Comparison of ENCODE assay signal across 12 cellular contexts in the genomic region with DNA sequence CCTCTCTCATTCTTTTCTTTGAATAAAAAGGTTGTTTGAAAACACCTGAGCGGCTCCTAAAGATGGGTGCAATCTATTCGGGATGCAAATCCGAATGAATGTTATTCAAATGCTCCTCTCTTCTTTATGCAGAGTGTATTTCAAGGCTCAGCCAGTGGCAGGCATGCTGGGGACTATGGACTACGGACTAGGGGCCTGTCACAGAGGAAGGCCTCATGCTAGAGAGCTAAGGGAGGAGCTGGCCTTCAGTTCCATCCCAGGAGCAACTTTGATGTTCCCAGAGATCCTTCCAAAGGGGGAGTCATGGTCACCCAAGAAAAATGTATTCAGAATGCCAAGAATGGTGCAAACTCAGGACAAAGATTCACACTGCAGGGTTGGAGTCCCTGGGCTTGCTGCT.
A peak's percentile ranks its signal among the peaks of the same experiment; 100 is the strongest.
DNase-seq lines count a peak whose midpoint lies in the region; ATAC-seq and TF ChIP-seq lines count a peak whose summit lies in the region.
"Had no signal": no experiment of that assay in that cellular context is flagged by ENCODE, and none has a peak within 500 bp of the region (broad histone marks: within the 10 kb centered on the region; RNA-seq: fewer than 3 reads in every experiment).

No MANE protein-coding gene starts in this region.

- TF ChIP-seq CTCF in MM.1S (IDR thresholded peaks at IDR 0.05; ENCODE audit: low read length) = no peak

- H2AFZ ChIP-seq in MM.1S (ENCODE audit: low read length) = peak overlapping the region; percentile 38; the same call in 1 of the 2 replicates
- H2AFZ ChIP-seq: parathyroid adenoma had no signal

- H3K4me2 ChIP-seq in MM.1S (ENCODE audit: low read depth, low read length) = peak overlapping the region; percentile 56

- H3K4me3 ChIP-seq in MM.1S (ENCODE audit: low read length) = no peak overlapping the region
- H3K4me3 ChIP-seq: SK-N-MC had no signal

- H3K27ac ChIP-seq in MM.1S (ENCODE audit: low read length) = peak overlapping the region; percentile 80; the same call in 1 of the 2 replicates
- H3K27ac ChIP-seq: SK-N-MC had no signal

- H3K27me3 Mint-ChIP-seq in T-helper 2 cell treated with Interferon-gamma antibody and Interleukin-4, amounts not matched to agents 5 μg/mL and 100 μg/mL, for 36 hours (ENCODE audit: low read depth) = no peaks in the 10 kb centered on the region
- H3K27me3 Mint-ChIP-seq in central memory CD8-positive, alpha-beta T cell = no peaks in the 10 kb centered on the region
- H3K27me3 Mint-ChIP-seq in stimulated activated memory B cell treated with anti-CD40 and anti-IgM and Interleukin-4, amounts not matched to agents 10 μg/mL and 1 μg/mL and 100 μg/mL, for 72 hours = no peaks in the 10 kb centered on the region

- ATAC-seq in central memory CD8-positive, alpha-beta T cell (replicated peaks; ENCODE audit: extremely low read depth, poor library complexity, severe bottlenecking) = no peak
- no peak for ATAC-seq in stimulated activated memory B cell treated with anti-CD40 and anti-IgM and Interleukin-4, amounts not matched to agents 10 μg/mL and 1 μg/mL and 100 μg/mL, for 72 hours

- no peaks in the 10 kb centered on the region for H3K9me3 Mint-ChIP-seq in T-helper 2 cell treated with Interferon-gamma antibody and Interleukin-4, amounts not matched to agents 5 μg/mL and 100 μg/mL, for 36 hours
- H3K9me3 Mint-ChIP-seq in central memory CD8-positive, alpha-beta T cell = no peaks in the 10 kb centered on the region
- H3K9me3 Mint-ChIP-seq in stimulated activated memory B cell treated with anti-CD40 and anti-IgM and Interleukin-4, amounts not matched to agents 10 μg/mL and 1 μg/mL and 100 μg/mL, for 72 hours = no peaks in the 10 kb centered on the region

- no peaks in the 10 kb centered on the region for H3K9me3 ChIP-seq in MM.1S (replicated peaks; ENCODE audit: insufficient read depth, low read length)

- H3K36me3 ChIP-seq in MM.1S (replicated peaks; ENCODE audit: insufficient read depth, low read length) = no peaks in the 10 kb centered on the region

- peak overlapping the region; percentile 75 for H3K27ac Mint-ChIP-seq in T-helper 2 cell treated with Interferon-gamma antibody and Interleukin-4, amounts not matched to agents 5 μg/mL and 100 μg/mL, for 36 hours
- peak overlapping the region; percentile 87 for H3K27ac Mint-ChIP-seq in central memory CD8-positive, alpha-beta T cell (ENCODE audit: low read depth)
- H3K27ac Mint-ChIP-seq in stimulated activated memory B cell treated with anti-CD40 and anti-IgM and Interleukin-4, amounts not matched to agents 10 μg/mL and 1 μg/mL and 100 μg/mL, for 72 hours = peak overlapping the region; percentile 74

- peak overlapping the region; percentile 48; the same call in 1 of the 2 replicates for H3K9ac ChIP-seq in MM.1S (ENCODE audit: low read length)
- H3K9ac ChIP-seq: parathyroid adenoma had no signal

- H3K4me1 Mint-ChIP-seq in T-helper 2 cell treated with Interferon-gamma antibody and Interleukin-4, amounts not matched to agents 5 μg/mL and 100 μg/mL, for 36 hours (ENCODE audit: low read depth) = peaks cover 55% of the 10 kb centered on the region
- peaks cover 54% of the 10 kb centered on the region for H3K4me1 Mint-ChIP-seq in central memory CD8-positive, alpha-beta T cell
- peaks cover 54% of the 10 kb centered on the region for H3K4me1 Mint-ChIP-seq in stimulated activated memory B cell treated with anti-CD40 and anti-IgM and Interleukin-4, amounts not matched to agents 10 μg/mL and 1 μg/mL and 100 μg/mL, for 72 hours

- no peaks in the 10 kb centered on the region for H3K27me3 ChIP-seq in MM.1S (replicated peaks; ENCODE audit: insufficient read depth, low read length)

- H3F3A ChIP-seq in MM.1S (ENCODE audit: insufficient read depth, low read length) = peaks cover 4% of the 10 kb centered on the region; the same call in 1 of the 2 replicates

- no peaks in the 10 kb centered on the region for H3K79me2 ChIP-seq in MM.1S (ENCODE audit: low read length)
- H3K79me2 ChIP-seq: parathyroid adenoma had no signal

- peaks cover 23% of the 10 kb centered on the region for H3K4me1 ChIP-seq in MM.1S (ENCODE audit: low read length)

- DNase-seq in T-helper 2 cell treated with Interferon-gamma antibody and Interleukin-4, amounts not matched to agents 5 μg/mL and 100 μg/mL, for 36 hours (ENCODE audit: low spot score) = no peak
- no peak for DNase-seq in T-helper 2 cell
- peak; percentile 16 for DNase-seq in MM.1S
- DNase-seq in central memory CD8-positive, alpha-beta T cell (ENCODE audit: low spot score in 2 of 2) = no peak
- no peak for DNase-seq in foreskin melanocyte
- DNase-seq in NCI-H2196 (lab: John Stamatoyannopoulos, UW; ENCODE audit: unreplicated experiment) = no peak
- DNase-seq in GOT3 (lab: John Stamatoyannopoulos, UW) = no peak
- DNase-seq: anterior cingulate cortex, NCI-H748 treated with DMSO at 0.1 percent for 48 hours had no signal

- H4K20me1 ChIP-seq in MM.1S (ENCODE audit: insufficient read depth, low read length) = no peaks in the 10 kb centered on the region

- H3K4me3 Mint-ChIP-seq in T-helper 2 cell treated with Interferon-gamma antibody and Interleukin-4, amounts not matched to agents 5 μg/mL and 100 μg/mL, for 36 hours = peak overlapping the region; percentile 71
- peak overlapping the region; percentile 67 for H3K4me3 Mint-ChIP-seq in central memory CD8-positive, alpha-beta T cell
- no peak overlapping the region for H3K4me3 Mint-ChIP-seq in stimulated activated memory B cell treated with anti-CD40 and anti-IgM and Interleukin-4, amounts not matched to agents 10 μg/mL and 1 μg/mL and 100 μg/mL, for 72 hours

- peaks cover 66% of the 10 kb centered on the region for H3K36me3 Mint-ChIP-seq in T-helper 2 cell treated with Interferon-gamma antibody and Interleukin-4, amounts not matched to agents 5 μg/mL and 100 μg/mL, for 36 hours (ENCODE audit: low read depth)
- H3K36me3 Mint-ChIP-seq in central memory CD8-positive, alpha-beta T cell (ENCODE audit: insufficient read depth) = peaks cover 19% of the 10 kb centered on the region
- H3K36me3 Mint-ChIP-seq in stimulated activated memory B cell treated with anti-CD40 and anti-IgM and Interleukin-4, amounts not matched to agents 10 μg/mL and 1 μg/mL and 100 μg/mL, for 72 hours = peaks cover 19% of the 10 kb centered on the region

- no peaks in the 10 kb centered on the region for H3K9me2 ChIP-seq in MM.1S (replicated peaks; ENCODE audit: insufficient read depth, low read length)
